8 cellular contexts compared by ENCODE assay signal in genomic region chr19:13846533-13847032, GRCh38. TPM values are rescaled to one million over a fixed set of nuclear protein-coding genes. Genes with fewer than 3 reads are reported as not detected.
A peak's percentile ranks its signal among the peaks of the same experiment; 100 is the strongest.
DNase-seq lines count a peak whose midpoint lies in the region; ATAC-seq and TF ChIP-seq lines count a peak whose summit lies in the region.

No MANE protein-coding gene starts in this region.

- peaks cover 6% of the 10 kb centered on the region for H3K36me3 Mint-ChIP-seq in activated T-cell treated with anti-CD3 and anti-CD28 coated beads, Interleukin-2, amount 50 U/mL, for 24 hours (ENCODE audit: low read depth)
- no peaks in the 10 kb centered on the region for H3K36me3 Mint-ChIP-seq in nephron (ENCODE audit: low read depth)

- H3K4me3 ChIP-seq in esophagus squamous epithelium, result peak overlapping the region in 3 of 4 donors; percentile 55 to 74 (median 57)
- H3K4me3 ChIP-seq in stomach, result peak overlapping the region in 3 of 4 donors; percentile 46 to 55 (median 49)

- H3K9me3 ChIP-seq in esophagus squamous epithelium (no peaks in the 10 kb centered on the region), stomach (no peaks in the 10 kb centered on the region)

- H3K4me1 ChIP-seq in esophagus squamous epithelium (peaks cover 63 to 89% (median 64%) of the 10 kb centered on the region in 3 donors), stomach (peaks cover 50 to 81% (median 71%) of the 10 kb centered on the region in 4 donors)

- H3K4me3 Mint-ChIP-seq in activated T-cell treated with anti-CD3 and anti-CD28 coated beads, Interleukin-2, amount 50 U/mL, for 24 hours, result peak overlapping the region; percentile 79
- peak overlapping the region; percentile 68 to 79 (median 78) for H3K4me3 Mint-ChIP-seq in nephron

- peak; percentile 28 for TF ChIP-seq EP300 in stomach (IDR thresholded peaks at IDR 0.05)

- intact Hi-C loops in esophagus squamous epithelium (cut with DNase I) (no loop called here), stomach (cut with DNase I; ENCODE audit: low total_unique reads) (no loop called here)

- WGBS in esophagus squamous epithelium, 2 donors, result 0 to 3% methylated on average over 1 to 4 of the region's 13 CpGs
- 1 to 7% (median 3%) methylated on average over 3 to 13 of the region's 13 CpGs for WGBS in stomach, 5 donors

- peak overlapping the region; percentile 98 to 100 (median 98) for H3K27ac ChIP-seq in esophagus squamous epithelium
- H3K27ac ChIP-seq in stomach, result peak overlapping the region; percentile 98 to 100 (median 99)

- peak overlapping the region; percentile 99 for H3K27ac Mint-ChIP-seq in activated T-cell treated with anti-CD3 and anti-CD28 coated beads, Interleukin-2, amount 50 U/mL, for 24 hours
- H3K27ac Mint-ChIP-seq in nephron, result peak overlapping the region; percentile 97 to 99 (median 98)

- H3K27me3 Mint-ChIP-seq in activated T-cell treated with anti-CD3 and anti-CD28 coated beads, Interleukin-2, amount 50 U/mL, for 24 hours, result no peaks in the 10 kb centered on the region
- H3K27me3 Mint-ChIP-seq in nephron (ENCODE audit: low read depth), result peaks cover 4% of the 10 kb centered on the region

- H3K36me3 ChIP-seq in esophagus squamous epithelium (no peaks in the 10 kb centered on the region), stomach (no peaks in the 10 kb centered on the region)

- DNase-seq in ACHN (peak; percentile 48), OCI-M2 (lab: John Stamatoyannopoulos, UW; ENCODE audit: unreplicated experiment) (peak; percentile 96), esophagus squamous epithelium (lab: John Stamatoyannopoulos, UW) (peak; percentile 57), stomach (peak; percentile 88)
- no peak for DNase-seq in activated T-cell treated with anti-CD3 and anti-CD28 coated beads, Interleukin-2, amount 50 U/mL, for 24 hours

- H3K9me3 Mint-ChIP-seq in activated T-cell treated with anti-CD3 and anti-CD28 coated beads, Interleukin-2, amount 50 U/mL, for 24 hours, result no peaks in the 10 kb centered on the region
- no peaks in the 10 kb centered on the region for H3K9me3 Mint-ChIP-seq in nephron

- TF ChIP-seq POLR2A in esophagus squamous epithelium (IDR thresholded peaks at IDR 0.05) (peak in 2 of 4 donors; percentile 37 to 49), stomach (IDR thresholded peaks at IDR 0.05) (no peak)

- ATAC-seq in GM18520 (IDR thresholded peaks at IDR 0.05; ENCODE audit: unreplicated experiment) (peak; percentile 41), HG03103 (IDR thresholded peaks at IDR 0.05; ENCODE audit: low read depth, unreplicated experiment) (peak; percentile 55)

- no peaks in the 10 kb centered on the region for H3K27me3 ChIP-seq in esophagus squamous epithelium
- no peaks in the 10 kb centered on the region for H3K27me3 ChIP-seq in stomach

- TF ChIP-seq CTCF in esophagus squamous epithelium (IDR thresholded peaks at IDR 0.05), result no peak
- TF ChIP-seq CTCF in nephron (IDR thresholded peaks at IDR 0.05; ENCODE audit: unreplicated experiment in 3 of 3), result no peak
- no peak for TF ChIP-seq CTCF in stomach (IDR thresholded peaks at IDR 0.05)

- H3K4me1 Mint-ChIP-seq in activated T-cell treated with anti-CD3 and anti-CD28 coated beads, Interleukin-2, amount 50 U/mL, for 24 hours (ENCODE audit: low read depth), result peaks cover 62% of the 10 kb centered on the region
- H3K4me1 Mint-ChIP-seq in nephron, result peaks cover 44% of the 10 kb centered on the region

- in situ Hi-C loops in ACHN (cut with HindIII; ENCODE audit: low pct_ligation_motif_present, low pct_unique_long_range_greater_than_20kb, low sequenced_read_pairs), result no loop called here

RNA-seq across cellular contexts. Expression of gene NANOS3, which starts 30.4 kb away (rescaled TPM):
- total RNA-seq in esophagus squamous epithelium (not detected), stomach (not detected)
- polyA plus RNA-seq in stomach, result 1 to 10 TPM in 1 of 3 donors, not detected in 2; 1.2 TPM

RNA-seq across cellular contexts. Expression of gene ZSWIM4, which starts 51.3 kb away (rescaled TPM):
- total RNA-seq in esophagus squamous epithelium (10 to 100 TPM in 3 of 4 donors, 1 to 10 TPM in 1; 7.2 to 41.4 (median 16.9) TPM), stomach (10 to 100 TPM in 1 of 5 donors, 1 to 10 TPM in 4; 2.2 to 14.0 (median 4.3) TPM)
- 1 to 10 TPM; 2.3 to 4.9 (median 3.0) TPM for polyA plus RNA-seq in stomach

RNA-seq across cellular contexts. Expression of gene BRME1, which starts 59.3 kb away (rescaled TPM):
- 1 to 10 TPM; 1.8 to 6.3 (median 4.0) TPM for total RNA-seq in esophagus squamous epithelium
- total RNA-seq in stomach, result 10 to 100 TPM in 1 of 5 donors, 1 to 10 TPM in 2, under 1 TPM in 1, not detected in 1; 0.87 to 14.3 (median 1.8) TPM
- 1 to 10 TPM; 1.7 to 5.8 (median 3.7) TPM for polyA plus RNA-seq in stomach

RNA-seq across cellular contexts. Expression of gene CC2D1A, which starts 59.4 kb away (rescaled TPM):
- total RNA-seq in esophagus squamous epithelium, result 10 to 100 TPM; 28.0 to 56.9 (median 36.0) TPM
- total RNA-seq in stomach, result 100 to 1,000 TPM in 1 of 5 donors, 10 to 100 TPM in 4; 24.8 to 381 (median 49.6) TPM
- 10 to 100 TPM; 28.0 to 38.8 (median 38.2) TPM for polyA plus RNA-seq in stomach
